In the genomic region with DNA sequence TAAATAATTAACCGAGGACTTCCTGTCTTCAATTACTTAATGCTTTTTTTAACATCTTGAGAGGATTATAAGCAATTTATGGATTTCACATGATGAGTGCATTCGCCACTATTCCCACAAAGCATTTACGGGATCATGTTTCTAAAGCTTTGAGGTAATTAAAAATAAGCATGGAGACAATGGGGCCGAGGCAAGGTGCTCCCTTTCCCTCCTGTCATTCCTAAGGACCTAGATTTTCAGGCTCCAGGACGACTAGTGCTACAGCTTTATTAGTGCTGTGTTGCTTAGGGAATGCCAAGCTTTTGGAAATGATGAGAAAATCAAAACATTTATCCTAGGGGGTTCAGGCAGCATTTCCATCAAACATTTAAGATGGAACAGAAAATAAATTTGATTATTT, we compare ENCODE assay signal across 15 cellular contexts.
"Had no signal": no experiment of that assay in that cellular context is flagged by ENCODE, and none has a peak within 500 bp of the region (broad histone marks: within the 10 kb centered on the region; RNA-seq: fewer than 3 reads in every experiment).

No MANE protein-coding gene starts in this region.

- H3K4me3 Mint-ChIP-seq: activated naive CD4-positive, alpha-beta T cell treated with anti-CD3 and anti-CD28 coated beads, Interleukin-2, amount 10 ng/mL, durations not matched to agents 7 days and 5 days; memory B cell; naive B cell; neural crest cell; stimulated activated memory B cell treated with anti-CD40 and anti-IgM and Interleukin-4, amounts not matched to agents 10 μg/mL and 1 μg/mL and 100 μg/mL, for 72 hours had no signal

- H3K27ac Mint-ChIP-seq: activated naive CD4-positive, alpha-beta T cell treated with anti-CD3 and anti-CD28 coated beads, Interleukin-2, amount 10 ng/mL, durations not matched to agents 7 days and 5 days; memory B cell; naive B cell; stimulated activated memory B cell treated with anti-CD40 and anti-IgM and Interleukin-4, amounts not matched to agents 10 μg/mL and 1 μg/mL and 100 μg/mL, for 72 hours had no signal

- ATAC-seq: mucosa of descending colon; stimulated activated memory B cell treated with anti-CD40 and anti-IgM and Interleukin-4, amounts not matched to agents 10 μg/mL and 1 μg/mL and 100 μg/mL, for 72 hours had no signal

- DNase-seq: activated CD4-positive, CD25-positive, alpha-beta regulatory T cell treated with anti-CD3 and anti-CD28 coated beads, Interleukin-2, amount 50 U/mL, for 72 hours; activated CD8-positive, alpha-beta memory T cell treated with anti-CD3 and anti-CD28 coated beads for 24 hours; activated CD8-positive, alpha-beta memory T cell treated with anti-CD3 and anti-CD28 coated beads, Interleukin-2, amount 50 U/mL, for 48 hours; activated effector memory CD4-positive, alpha-beta T cell treated with Interleukin-2 at 50 U/mL for 16 hours; activated naive CD4-positive, alpha-beta T cell treated with anti-CD3 and anti-CD28 coated beads, Interleukin-2, amount 10 ng/mL, durations not matched to agents 7 days and 5 days; activated T-cell treated with anti-CD3 and anti-CD28 coated beads, Interleukin-2, amount 50 U/mL, for 48 hours; foreskin fibroblast; mucosa of descending colon; naive B cell; spleen; stimulated activated CD4-positive, alpha-beta T cell treated with anti-CD3 and anti-CD28 coated beads, Interleukin-4, amount 100 ng/mL, for 4 hours; upper lobe of left lung had no signal

- H3K27me3 Mint-ChIP-seq: activated naive CD4-positive, alpha-beta T cell treated with anti-CD3 and anti-CD28 coated beads, Interleukin-2, amount 10 ng/mL, durations not matched to agents 7 days and 5 days; memory B cell; naive B cell; stimulated activated memory B cell treated with anti-CD40 and anti-IgM and Interleukin-4, amounts not matched to agents 10 μg/mL and 1 μg/mL and 100 μg/mL, for 72 hours had no signal

- H3K36me3 Mint-ChIP-seq: activated naive CD4-positive, alpha-beta T cell treated with anti-CD3 and anti-CD28 coated beads, Interleukin-2, amount 10 ng/mL, durations not matched to agents 7 days and 5 days; memory B cell; naive B cell; stimulated activated memory B cell treated with anti-CD40 and anti-IgM and Interleukin-4, amounts not matched to agents 10 μg/mL and 1 μg/mL and 100 μg/mL, for 72 hours had no signal

- H3K4me1 Mint-ChIP-seq: activated naive CD4-positive, alpha-beta T cell treated with anti-CD3 and anti-CD28 coated beads, Interleukin-2, amount 10 ng/mL, durations not matched to agents 7 days and 5 days; memory B cell; naive B cell; neural crest cell; stimulated activated memory B cell treated with anti-CD40 and anti-IgM and Interleukin-4, amounts not matched to agents 10 μg/mL and 1 μg/mL and 100 μg/mL, for 72 hours had no signal
